27 cellular contexts compared by ENCODE assay signal in genomic region chr1:89459081-89459480, GRCh38.
"Had no signal": no experiment of that assay in that cellular context is flagged by ENCODE, and none has a peak within 500 bp of the region (broad histone marks: within the 10 kb centered on the region; RNA-seq: fewer than 3 reads in every experiment).

No MANE protein-coding gene starts in this region.

- H3K9me3 Mint-ChIP-seq: stimulated activated effector memory CD8-positive, alpha-beta T cell treated with anti-CD3 and anti-CD28 coated beads, Interleukin-12 subunit alpha, Interleukin-12 subunit beta, amount 100 ng/mL, for 72 hours; stimulated activated memory B cell treated with anti-CD40 and anti-IgM and Interleukin-4, amounts not matched to agents 10 μg/mL and 1 μg/mL and 100 μg/mL, for 72 hours; stimulated activated naive CD8-positive, alpha-beta T cell treated with anti-CD3 and anti-CD28 coated beads, Interleukin-15, amount 100 ng/mL, for 72 hours; type B pancreatic cell had no signal

- H3K27ac ChIP-seq: stomach, suprapubic skin, thoracic aorta, thyroid gland, tibial artery, tibial nerve, transverse colon, upper lobe of left lung, upper lobe of right lung, uterus, vagina had no signal

- DNase-seq: stimulated activated CD4-positive, alpha-beta T cell treated with anti-CD3 and anti-CD28 coated beads, Interleukin-1b, Interleukin-23, amount 100 ng/mL, for 48 hours; stimulated activated CD4-positive, alpha-beta T cell treated with anti-CD3 and anti-CD28 coated beads, Interleukin-2, amount 100 ng/mL, for 24 hours; stimulated activated CD4-positive, alpha-beta T cell treated with anti-CD3 and anti-CD28 coated beads, Interleukin-2, amount 100 ng/mL, for 48 hours; stimulated activated CD4-positive, alpha-beta T cell treated with anti-CD3 and anti-CD28 coated beads, Interleukin-4, amount 100 ng/mL, for 1 hour; stimulated activated CD4-positive, alpha-beta T cell treated with anti-CD3 and anti-CD28 coated beads, Interleukin-4, amount 100 ng/mL, for 24 hours; stimulated activated CD4-positive, alpha-beta T cell treated with anti-CD3 and anti-CD28 coated beads, Interleukin-4, amount 100 ng/mL, for 4 hours; stimulated activated CD8-positive, alpha-beta memory T cell treated with anti-CD3 and anti-CD28 coated beads, Interleukin-4, amount 100 ng/mL, for 48 hours; stimulated activated naive CD4-positive, alpha-beta T cell; stimulated activated naive CD4-positive, alpha-beta T cell treated with Interleukin-2 at 50 U/mL for 16 hours; stimulated activated naive CD8-positive, alpha-beta T cell treated with anti-CD3 and anti-CD28 coated beads, Interleukin-15, amount 100 ng/mL, for 72 hours; stimulated activated naive CD8-positive, alpha-beta T cell treated with anti-CD3 and anti-CD28 coated beads, Interleukin-15, Interleukin-2, amounts not matched to agents 100 U/mL and 50 U/mL, for 24 hours; stomach; substantia nigra; thyroid gland; tibial artery; transverse colon; upper lobe of left lung; upper lobe of right lung; uterus had no signal

- H3K36me3 Mint-ChIP-seq: stimulated activated effector memory CD8-positive, alpha-beta T cell treated with anti-CD3 and anti-CD28 coated beads, Interleukin-12 subunit alpha, Interleukin-12 subunit beta, amount 100 ng/mL, for 72 hours; stimulated activated memory B cell treated with anti-CD40 and anti-IgM and Interleukin-4, amounts not matched to agents 10 μg/mL and 1 μg/mL and 100 μg/mL, for 72 hours; type B pancreatic cell had no signal

- H3K4me1 ChIP-seq: thyroid gland, tibial artery, tibial nerve, transverse colon, upper lobe of right lung, uterus had no signal

- H3K27me3 Mint-ChIP-seq: type B pancreatic cell had no signal

- H3K4me3 Mint-ChIP-seq: stimulated activated effector memory CD8-positive, alpha-beta T cell treated with anti-CD3 and anti-CD28 coated beads, Interleukin-12 subunit alpha, Interleukin-12 subunit beta, amount 100 ng/mL, for 72 hours; stimulated activated memory B cell treated with anti-CD40 and anti-IgM and Interleukin-4, amounts not matched to agents 10 μg/mL and 1 μg/mL and 100 μg/mL, for 72 hours; stimulated activated naive CD8-positive, alpha-beta T cell treated with anti-CD3 and anti-CD28 coated beads, Interleukin-15, amount 100 ng/mL, for 72 hours; stimulated activated naive CD8-positive, alpha-beta T cell treated with anti-CD3 and anti-CD28 coated beads, Interleukin-15, Interleukin-2, amounts not matched to agents 100 ng/mL and 50 ng/mL, for 24 hours; type B pancreatic cell had no signal

- H3K9me3 ChIP-seq: stomach, suprapubic skin, thoracic aorta, thyroid gland, tibial artery, tibial nerve, transverse colon, upper lobe of left lung, upper lobe of right lung, uterus, vagina had no signal

- ATAC-seq: stimulated activated effector memory CD8-positive, alpha-beta T cell treated with anti-CD3 and anti-CD28 coated beads, Interleukin-12 subunit alpha, Interleukin-12 subunit beta, amount 100 ng/mL, for 72 hours; stimulated activated memory B cell treated with anti-CD40 and anti-IgM and Interleukin-4, amounts not matched to agents 10 μg/mL and 1 μg/mL and 100 μg/mL, for 72 hours; stimulated activated naive CD8-positive, alpha-beta T cell treated with anti-CD3 and anti-CD28 coated beads, Interleukin-15, amount 100 ng/mL, for 72 hours; stimulated activated naive CD8-positive, alpha-beta T cell treated with anti-CD3 and anti-CD28 coated beads, Interleukin-15, Interleukin-2, amounts not matched to agents 100 U/mL and 50 U/mL, for 24 hours; upper lobe of right lung had no signal

- H3K27me3 ChIP-seq: stomach, suprapubic skin, thyroid gland, tibial artery, tibial nerve, transverse colon, upper lobe of left lung, upper lobe of right lung, uterus, vagina had no signal

- H3K27ac Mint-ChIP-seq: stimulated activated effector memory CD8-positive, alpha-beta T cell treated with anti-CD3 and anti-CD28 coated beads, Interleukin-12 subunit alpha, Interleukin-12 subunit beta, amount 100 ng/mL, for 72 hours; stimulated activated memory B cell treated with anti-CD40 and anti-IgM and Interleukin-4, amounts not matched to agents 10 μg/mL and 1 μg/mL and 100 μg/mL, for 72 hours; stimulated activated naive CD8-positive, alpha-beta T cell treated with anti-CD3 and anti-CD28 coated beads, Interleukin-15, amount 100 ng/mL, for 72 hours; stimulated activated naive CD8-positive, alpha-beta T cell treated with anti-CD3 and anti-CD28 coated beads, Interleukin-15, Interleukin-2, amounts not matched to agents 100 ng/mL and 50 ng/mL, for 24 hours; type B pancreatic cell had no signal

- H3K36me3 ChIP-seq: stomach, suprapubic skin, thoracic aorta, thyroid gland, tibial artery, tibial nerve, transverse colon, upper lobe of left lung, upper lobe of right lung, uterus, vagina had no signal

- H3K4me3 ChIP-seq: stomach, suprapubic skin, thoracic aorta, thyroid gland, tibial artery, tibial nerve, transverse colon, upper lobe of left lung, upper lobe of right lung, uterus, vagina had no signal
